In genomic region chr14:35285168-35285990, GRCh38 we compare ENCODE assay signal across 9 cellular contexts. TPM values are rescaled to one million over a fixed set of nuclear protein-coding genes. Genes with fewer than 3 reads are reported as not detected.
DNase-seq lines count a peak whose midpoint lies in the region; ATAC-seq, FAIRE-seq and TF ChIP-seq lines count a peak whose summit lies in the region.
"Had no signal": no experiment of that assay in that cellular context is flagged by ENCODE, and none has a peak within 500 bp of the region (broad histone marks: within the 10 kb centered on the region; RNA-seq: fewer than 3 reads in every experiment).

No MANE protein-coding gene starts in this region.

- H2AFZ ChIP-seq in Karpas-422 (ENCODE audit: low read length) = no peak overlapping the region
- H2AFZ ChIP-seq in GM12878 (ENCODE audit: control insufficient read depth, low read depth, low read length) = no peak overlapping the region; the same call in 1 of the 2 replicates

- peak; percentile 89 for FAIRE-seq in GM12878 (lab: Jason Lieb, UNC)

- H3K27ac ChIP-seq in Karpas-422 (ENCODE audit: low read length) (peak overlapping the region; percentile 97), GM12878 (ENCODE audit: control insufficient read depth, insufficient read depth) (peak overlapping the region; percentile 91), tibial nerve (peak overlapping the region in 2 of 4 donors; percentile 38 to 58)

- no peaks in the 10 kb centered on the region for H3K27me3 Mint-ChIP-seq in Calu3 (ENCODE audit: unreplicated experiment)

- DNase-seq in Karpas-422 (peak; percentile 97), GM12878 (ENCODE audit: low read depth, low spot score) (peak; percentile 95), stromal cell of bone marrow (ENCODE audit: low read depth) (peak; percentile 11), Calu3 (no peak), NCI-H1092 (lab: John Stamatoyannopoulos, UW) (no peak), tibial nerve (ENCODE audit: low spot score in 2 of 2) (no peak)

- H3K9ac ChIP-seq in Karpas-422 (ENCODE audit: low read length) (peak overlapping the region; percentile 75), GM12878 (ENCODE audit: control insufficient read depth, insufficient read depth, low read length) (peak overlapping the region; percentile 55; the same call in 1 of the 2 replicates)

- SMC1A ChIA-PET in GM12878 (lab: Charles Lee; ENCODE audit: uncharacterized antibody, unreplicated experiment) = interaction anchor here (0.6 to 7.2 kb wide), 30 partner anchors 10 to 1370 kb away, joined by 3 to 74 read pairs (median 6); partner anchors contain the start of gene NFKBIA

- peak; percentile 57 for ATAC-seq in GM18508 (IDR thresholded peaks at IDR 0.05; ENCODE audit: insufficient read depth, unreplicated experiment)
- peak; percentile 67 for ATAC-seq in GM21786 (IDR thresholded peaks at IDR 0.05; ENCODE audit: unreplicated experiment)
- ATAC-seq in GM12878 = peak; percentile 82

- H3K36me3 ChIP-seq in Karpas-422 (ENCODE audit: insufficient read depth, low read length) = no peaks in the 10 kb centered on the region
- no peaks in the 10 kb centered on the region for H3K36me3 ChIP-seq in GM12878 (ENCODE audit: control insufficient read depth in 2 of 2, insufficient read depth in 2 of 2, low read length in 1 of 2)
- H3K36me3 ChIP-seq in tibial nerve = peaks cover 0 to 7% (median 0%) of the 10 kb centered on the region in 3 donors
- H3K36me3 ChIP-seq: thoracic aorta had no signal

- H3K9me3 ChIP-seq in Karpas-422 (ENCODE audit: low read length) (no peaks in the 10 kb centered on the region), GM12878 (replicated peaks; ENCODE audit: control insufficient read depth, insufficient read depth, low read length) (no peaks in the 10 kb centered on the region), tibial nerve (no peaks in the 10 kb centered on the region)
- H3K9me3 ChIP-seq: thoracic aorta had no signal

- no peak overlapping the region for H3K4me3 Mint-ChIP-seq in Calu3 (ENCODE audit: low read depth, unreplicated experiment)

- BruUV-seq in GM12878 (replicated peaks; lab: Mats Ljungman, UMichigan) (no TSS peak), Calu3 (replicated peaks; lab: Mats Ljungman, UMichigan) (no TSS peak)

- TF ChIP-seq POLR2A in GM12878 (IDR thresholded peaks at IDR 0.05; ENCODE audit: low read depth, low read length) (no peak), tibial nerve (IDR thresholded peaks at IDR 0.05) (no peak)

- H3K4me1 Mint-ChIP-seq in Calu3 (ENCODE audit: low read depth, unreplicated experiment) = peaks cover 15% of the 10 kb centered on the region

- H3K4me1 ChIP-seq in Karpas-422 (ENCODE audit: low read length) (peaks cover 80% of the 10 kb centered on the region), GM12878 (ENCODE audit: control insufficient read depth, insufficient read depth, low read length) (peaks cover 53% of the 10 kb centered on the region), tibial nerve (peaks cover 0 to 16% (median 0%) of the 10 kb centered on the region in 4 donors)

- no peaks in the 10 kb centered on the region for H3K79me2 ChIP-seq in Karpas-422 (ENCODE audit: low read length)
- no peaks in the 10 kb centered on the region; the same call in none of the 2 replicates for H3K79me2 ChIP-seq in GM12878 (ENCODE audit: control insufficient read depth, insufficient read depth, low read length)

- H3K4me2 ChIP-seq in Karpas-422 (ENCODE audit: low read depth, low read length, poor library complexity, severe bottlenecking) (peak overlapping the region; percentile 78), GM12878 (ENCODE audit: control insufficient read depth, insufficient read depth) (peak overlapping the region; percentile 99)

- no peaks in the 10 kb centered on the region for H3K9me3 Mint-ChIP-seq in Calu3 (ENCODE audit: low read depth, unreplicated experiment)

- WGBS in GM12878 (ENCODE audit: insufficient coverage, insufficient replicate concordance, low lambda C conversion rate, missing lambda C conversion rate) = 0% methylated on average over 4 of the region's 4 CpGs
- 67 to 80% methylated on average over 4 of the region's 4 CpGs for WGBS in tibial nerve, 2 donors

- no peaks in the 10 kb centered on the region for H3K36me3 Mint-ChIP-seq in Calu3 (ENCODE audit: insufficient read depth, unreplicated experiment)

- no peaks in the 10 kb centered on the region for H3K9me2 ChIP-seq in Karpas-422 (replicated peaks; ENCODE audit: insufficient read depth, low read length)

- TF ChIP-seq CTCF in GM12878 (IDR thresholded peaks at IDR 0.05 in 2 of 3, conservative IDR thresholded peaks at IDR 0.05 in 1 of 3; ENCODE audit: control insufficient read depth in 2 of 3, extremely low read depth in 1 of 3, insufficient read depth in 1 of 3, low read depth in 3 of 3, low read length in 3 of 3) (no peak), Calu3 (IDR thresholded peaks at IDR 0.05; ENCODE audit: unreplicated experiment) (no peak), tibial nerve (IDR thresholded peaks at IDR 0.05) (no peak)

- no peaks in the 10 kb centered on the region for H4K20me1 ChIP-seq in Karpas-422 (ENCODE audit: insufficient read depth, low read depth, low read length)
- H4K20me1 ChIP-seq in GM12878 (ENCODE audit: control insufficient read depth, insufficient read depth) = no peaks in the 10 kb centered on the region

- H3K4me3 ChIP-seq in Karpas-422 (ENCODE audit: low read length) (peak overlapping the region; percentile 58), GM12878 (peak overlapping the region; percentile 51; the same call in 1 of the 2 replicates), tibial nerve (no peak overlapping the region)
- H3K4me3 ChIP-seq: thoracic aorta had no signal

- H3K27ac Mint-ChIP-seq in Calu3 (ENCODE audit: unreplicated experiment) = no peak overlapping the region

- RAD21 ChIA-PET in GM12878 (lab: Charles Lee; ENCODE audit: unreplicated experiment) = interaction anchor here (0.8 to 5.8 kb wide), 17 partner anchors 10 to 408 kb away, joined by 3 to 96 read pairs (median 5); partner anchors contain the start of gene NFKBIA

- peak; percentile 70 to 73; a peak in 3 of 4 replicates for TF ChIP-seq EP300 in GM12878 (IDR thresholded peaks at IDR 0.05; ENCODE audit: borderline replicate concordance in 1 of 2, control insufficient read depth in 1 of 2, low read depth in 2 of 2, low read length in 2 of 2)
- TF ChIP-seq EP300 in tibial nerve (IDR thresholded peaks at IDR 0.05) = peak in 1 of 2 donors; percentile 29

- CTCF ChIA-PET in GM12878 (lab: Yijun Ruan, JAX) (interaction anchor here (1.1 to 4.1 kb wide), 10 partner anchors 11 to 145 kb away, joined by 3 to 42 read pairs (median 6); partner anchors contain the start of gene NFKBIA), Calu3 (lab: Charles Lee) (no interaction called here)

- in situ Hi-C loops in GM12878 (cut with MboI) = loop anchor here (10.0 kb wide), 1 partner anchor 119 kb away; the partner anchor contains the start of gene NFKBIA

- no peaks in the 10 kb centered on the region for H3K27me3 ChIP-seq in Karpas-422 (ENCODE audit: low read length)
- H3K27me3 ChIP-seq in GM12878 (replicated peaks in 1 of 2; ENCODE audit: control insufficient read depth in 2 of 2, insufficient read depth in 2 of 2, low read length in 1 of 2) = no peaks in the 10 kb centered on the region
- H3K27me3 ChIP-seq in tibial nerve = no peaks in the 10 kb centered on the region

- intact Hi-C loops in GM12878 (cut with micrococcal nuclease; ENCODE audit: unreplicated experiment) (loop anchor here (1.0 to 5.0 kb wide), 3 partner anchors 58 to 163 kb away; partner anchors contain the start of genes NFKBIA, PPP2R3C and PRORP), Calu3 (cut with micrococcal nuclease; ENCODE audit: unreplicated experiment) (no loop called here)

- POLR2A ChIA-PET in GM12878 (lab: Charles Lee) = interaction anchor here (0.6 to 8.5 kb wide), 11 partner anchors 8 to 201 kb away, joined by 3 to 93 read pairs (median 4); partner anchors contain the start of gene NFKBIA

- peak; percentile 19; the same call in 1 of the 2 replicates for TF ChIP-seq RAD21 in GM12878 (IDR thresholded peaks at IDR 0.05; ENCODE audit: insufficient read depth, low read depth, low read length)

TF ChIP-seq in GM12878, 131 proteins besides CTCF, POLR2A, EP300 and RAD21 (continues in another document):
- TF ChIP-seq IKZF2 (IDR thresholded peaks at IDR 0.05) = peak; percentile 99
- peak; percentile 76; the same call in 1 of the 2 replicates for TF ChIP-seq BMI1 (IDR thresholded peaks at IDR 0.05; ENCODE audit: borderline replicate concordance)
- TF ChIP-seq MEF2A (IDR thresholded peaks at IDR 0.05; ENCODE audit: insufficient read depth, low read depth, low read length) = peak; percentile 69
- TF ChIP-seq SRF (IDR thresholded peaks at IDR 0.05; ENCODE audit: low read depth in 2 of 2, low read length in 2 of 2) = no peak
- no peak for TF ChIP-seq ZSCAN29 (IDR thresholded peaks at IDR 0.05)
- TF ChIP-seq IRF3 (IDR thresholded peaks at IDR 0.05) = no peak
- no peak for TF ChIP-seq RAD51 (IDR thresholded peaks at IDR 0.05)

RNA-seq across cellular contexts. Expression of gene PSMA6, which starts 6.8 kb away (rescaled TPM):
- 327 and 344 TPM in 2 replicates for total RNA-seq in Karpas-422 (2014; rRNA removed; shearing (Covaris generic); ENCODE audit: low replicate concordance)
- total RNA-seq in GM12878 (2013; cell fraction: nucleolus; rRNA removed) = 69.2 and 72.9 TPM in 2 replicates
- total RNA-seq in GM12878 (2014; rRNA removed) = 267 and 276 TPM in 2 replicates
- total RNA-seq in GM12878 (2014; rRNA removed; fragmentation: Illumina TruSeq; extraction: Trizol) = 349 and 352 TPM in 2 replicates
- 347 and 354 TPM in 2 replicates for total RNA-seq in GM12878 (2021)
- polyA plus RNA-seq in GM12878 (2011; ENCODE audit: low read depth) = 179 TPM
- 393 and 528 TPM in 2 replicates for polyA plus RNA-seq in GM12878 (2011; rRNA removed)
- polyA plus RNA-seq in GM12878 (2011; cell fraction: cytosol; rRNA removed) = 210 and 221 TPM in 2 replicates
- 139 and 145 TPM in 2 replicates for polyA plus RNA-seq in GM12878 (2011; cell fraction: nucleus; rRNA removed)
- 231 and 266 TPM in 2 replicates for polyA plus RNA-seq in GM12878 (2012)
- polyA plus RNA-seq in GM12878 (2014; fragmentation: Illumina TruSeq; extraction: Trizol) = 411 and 494 TPM in 2 replicates
- polyA plus RNA-seq in GM12878 (2014; fragmentation: Nextera tagmentation; extraction: Ambion mirVana) = 1,000 to 10,000 TPM; 1,136 to 1,363 TPM
- 284 and 356 TPM in 2 replicates for polyA plus RNA-seq in GM12878 (2014; rRNA removed)
- 100 to 1,000 TPM; 712 to 730 TPM for polyA plus RNA-seq in GM12878 (2016; fragmentation: Nextera tagmentation; extraction: Ambion mirVana)
- 110 and 131 TPM in 2 replicates for polyA minus RNA-seq in GM12878 (2011; rRNA and poly(A)+ RNA removed)
- polyA minus RNA-seq in GM12878 (2011; cell fraction: cytosol; rRNA and poly(A)+ RNA removed) = 61.2 and 69.3 TPM in 2 replicates
- 29.9 and 39.8 TPM in 2 replicates for polyA minus RNA-seq in GM12878 (2011; cell fraction: nucleus; rRNA and poly(A)+ RNA removed)
- total RNA-seq in Calu3 (2022) = 297 and 341 TPM in 2 replicates
- total RNA-seq in tibial nerve = 100 to 1,000 TPM in 1 of 4 donors, 10 to 100 TPM in 3; 65.3 to 129 (median 87.7) TPM

Comparison
In these comparisons a context has a peak if more than half of its experiments do, and no peak if none do; other contexts are left out.
1. DNase-seq: peak in Karpas-422 (single experiment), GM12878 (single experiment) and stromal cell of bone marrow (single experiment); none in Calu3 (single experiment), NCI-H1092 (single experiment) and tibial nerve (0 of 2).
2. H3K4me3 ChIP-seq: peak in Karpas-422 (single experiment) and GM12878 (single experiment); none in tibial nerve (0 of 4).
3. Peak in every context shown above with its lines, with median percentiles within 50 percentile points of each other: ATAC-seq.